18 cellular contexts compared by ENCODE assay signal in genomic region chr7:128859232-128860157, GRCh38. TPM values are rescaled to one million over a fixed set of nuclear protein-coding genes. Genes with fewer than 3 reads are reported as not detected.
DNase-seq lines count a peak whose midpoint lies in the region; ATAC-seq and TF ChIP-seq lines count a peak whose summit lies in the region.
"Had no signal": no experiment of that assay in that cellular context is flagged by ENCODE, and none has a peak within 500 bp of the region (broad histone marks: within the 10 kb centered on the region; RNA-seq: fewer than 3 reads in every experiment).

No MANE protein-coding gene starts in this region.

- POLR2A ChIA-PET in RWPE1 (lab: Yijun Ruan, JAX; ENCODE audit: low non-redundant PET) = no interaction called here

- TF ChIP-seq CTCF in HFFc6 (IDR thresholded peaks at IDR 0.05) (no peak), RWPE1 (conservative IDR thresholded peaks at IDR 0.05; ENCODE audit: low read depth) (no peak), heart right ventricle (IDR thresholded peaks at IDR 0.05) (no peak), upper lobe of right lung (IDR thresholded peaks at IDR 0.05) (no peak)

- intact Hi-C loops in heart right ventricle (cut with DNase I) (loop anchor here in 4 of 10 donors (5.0 to 10.0 kb wide), 3 partner anchors 65 to 125 kb away; partner anchors contain the start of genes CALU (in 4 of the 4) and CCDC136 (in 1 of the 4)), upper lobe of right lung (cut with DNase I) (no loop called here)

- 31 to 56% methylated on average over 12 of the region's 12 CpGs for WGBS in heart right ventricle, 2 donors

- CTCF ChIA-PET in RWPE1 (lab: Yijun Ruan, JAX) = interaction anchor here (0.8 kb wide), 1 partner anchor 232 kb away, joined by 5 read pairs; no protein-coding TSS in a partner anchor

- H3K4me1 Mint-ChIP-seq in HFFc6 (ENCODE audit: low read depth) = peaks cover 38% of the 10 kb centered on the region
- peaks cover 26% of the 10 kb centered on the region for H3K4me1 Mint-ChIP-seq in stimulated activated effector memory CD8-positive, alpha-beta T cell treated with anti-CD3 and anti-CD28 coated beads, Interleukin-12 subunit alpha, Interleukin-12 subunit beta, amount 100 ng/mL, for 72 hours

- peaks cover 6% of the 10 kb centered on the region; the same call in 1 of the 2 replicates for H3K9me3 Mint-ChIP-seq in HFFc6
- H3K9me3 Mint-ChIP-seq in stimulated activated effector memory CD8-positive, alpha-beta T cell treated with anti-CD3 and anti-CD28 coated beads, Interleukin-12 subunit alpha, Interleukin-12 subunit beta, amount 100 ng/mL, for 72 hours = no peaks in the 10 kb centered on the region
- H3K9me3 Mint-ChIP-seq: activated naive CD8-positive, alpha-beta T cell treated with anti-CD3 and anti-CD28 coated beads, Interleukin-2, amount 50 U/mL, for 24 hours; CD8-positive, alpha-beta T cell had no signal

- no peak overlapping the region for H3K4me3 ChIP-seq in heart right ventricle
- H3K4me3 ChIP-seq in upper lobe of right lung = no peak overlapping the region

- peak overlapping the region; percentile 63 for H3K27ac Mint-ChIP-seq in HFFc6
- H3K27ac Mint-ChIP-seq in stimulated activated effector memory CD8-positive, alpha-beta T cell treated with anti-CD3 and anti-CD28 coated beads, Interleukin-12 subunit alpha, Interleukin-12 subunit beta, amount 100 ng/mL, for 72 hours = peak overlapping the region; percentile 3
- H3K27ac Mint-ChIP-seq: activated naive CD8-positive, alpha-beta T cell treated with anti-CD3 and anti-CD28 coated beads, Interleukin-2, amount 50 U/mL, for 24 hours; CD8-positive, alpha-beta T cell had no signal

- H3K27me3 ChIP-seq in heart right ventricle = no peaks in the 10 kb centered on the region
- no peaks in the 10 kb centered on the region for H3K27me3 ChIP-seq in upper lobe of right lung

- ATAC-seq in heart right ventricle (peak in 7 of 8 donors; percentile 1 to 5 (median 3)), upper lobe of right lung (no peak), GM21526 (IDR thresholded peaks at IDR 0.05; ENCODE audit: low FRiP score, unreplicated experiment) (no peak)
- ATAC-seq in stimulated activated effector memory CD8-positive, alpha-beta T cell treated with anti-CD3 and anti-CD28 coated beads, Interleukin-12 subunit alpha, Interleukin-12 subunit beta, amount 100 ng/mL, for 72 hours = no peak
- ATAC-seq: activated CD4-positive, CD25-positive, alpha-beta regulatory T cell treated with anti-CD3 and anti-CD28 coated beads, Interleukin-2, amount 50 U/mL, for 24 hours; activated naive CD8-positive, alpha-beta T cell treated with anti-CD3 and anti-CD28 coated beads, Interleukin-2, amount 50 U/mL, for 24 hours; CD8-positive, alpha-beta T cell; PC-3 had no signal

- H3K36me3 ChIP-seq in heart right ventricle (peaks cover 0 to 46% (median 25%) of the 10 kb centered on the region in 9 donors), upper lobe of right lung (peaks cover under 1% of the 10 kb centered on the region)

- H3K27ac ChIP-seq in RWPE1 (peak overlapping the region; percentile 23), heart right ventricle (peak overlapping the region in 9 of 10 donors; percentile 10 to 86 (median 59)), upper lobe of right lung (no peak overlapping the region)

- H3K27me3 Mint-ChIP-seq in HFFc6 (ENCODE audit: insufficient read depth) = peaks cover 38% of the 10 kb centered on the region

- no peak for DNase-seq in HFFc6
- DNase-seq in RWPE1 (ENCODE audit: low spot score) = no peak
- DNase-seq in heart right ventricle = peak; percentile 47 to 65
- DNase-seq in stimulated activated effector memory CD8-positive, alpha-beta T cell treated with anti-CD3 and anti-CD28 coated beads, Interleukin-12 subunit alpha, Interleukin-12 subunit beta, amount 100 ng/mL, for 72 hours (ENCODE audit: low spot score in 2 of 2) = no peak
- no peak for DNase-seq in upper lobe of right lung
- no peak for DNase-seq in NCI-H1694 treated with DMSO at 0.1 percent for 48 hours (lab: John Stamatoyannopoulos, UW)
- no peak for DNase-seq in activated CD4-positive, alpha-beta T cell treated with anti-CD3 and anti-CD28 coated beads, Interleukin-2, amount 50 U/mL, for 4 hours
- DNase-seq: activated naive CD8-positive, alpha-beta T cell treated with anti-CD3 and anti-CD28 coated beads, Interleukin-2, amount 50 U/mL, for 24 hours; activated T-cell treated with anti-CD3 and anti-CD28 coated beads, Interleukin-2, amount 50 U/mL, for 1 hour; CD8-positive, alpha-beta T cell; effector CD4-positive, alpha-beta T cell; islet precursor cell; NCI-H1092; PC-3; stimulated activated CD4-positive, alpha-beta T cell treated with anti-CD3 and anti-CD28 coated beads, Interleukin-4, amount 100 ng/mL, for 24 hours; stimulated activated naive CD4-positive, alpha-beta T cell had no signal

- H3K9me3 ChIP-seq in heart right ventricle = no peaks in the 10 kb centered on the region
- H3K9me3 ChIP-seq in upper lobe of right lung = no peaks in the 10 kb centered on the region

- H3K4me1 ChIP-seq in heart right ventricle (peaks cover 17 to 74% (median 41%) of the 10 kb centered on the region in 9 donors), upper lobe of right lung (peaks cover 10% of the 10 kb centered on the region)

- no peak overlapping the region; the same call in 1 of the 2 replicates for H3K4me3 Mint-ChIP-seq in HFFc6
- H3K4me3 Mint-ChIP-seq in stimulated activated effector memory CD8-positive, alpha-beta T cell treated with anti-CD3 and anti-CD28 coated beads, Interleukin-12 subunit alpha, Interleukin-12 subunit beta, amount 100 ng/mL, for 72 hours = no peak overlapping the region
- H3K4me3 Mint-ChIP-seq: activated naive CD8-positive, alpha-beta T cell treated with anti-CD3 and anti-CD28 coated beads, Interleukin-2, amount 50 U/mL, for 24 hours; CD8-positive, alpha-beta T cell had no signal

- H3K36me3 Mint-ChIP-seq in HFFc6 (ENCODE audit: low read depth) = peaks cover 31% of the 10 kb centered on the region; the same call in 1 of the 2 replicates
- peaks cover 15% of the 10 kb centered on the region for H3K36me3 Mint-ChIP-seq in stimulated activated effector memory CD8-positive, alpha-beta T cell treated with anti-CD3 and anti-CD28 coated beads, Interleukin-12 subunit alpha, Interleukin-12 subunit beta, amount 100 ng/mL, for 72 hours

RNA-seq across cellular contexts. Expression of gene ATP6V1F, which starts 3.2 kb away (rescaled TPM):
- total RNA-seq in HFFc6 (2021; fragmentation: NEBNext Ultra II Directional; extraction: Animal tissue kit (Norgen Biotek cat#: 25700)) = 100 to 1,000 TPM; 179 to 212 (median 193) TPM
- total RNA-seq in heart right ventricle = 100 to 1,000 TPM in 9 of 10 donors, 10 to 100 TPM in 1; 96.7 to 168 (median 124) TPM
- 100 to 1,000 TPM; 153 to 189 TPM for polyA plus RNA-seq in heart right ventricle
- 180 TPM for total RNA-seq in upper lobe of right lung

RNA-seq across cellular contexts. Expression of gene FLNC, which starts 29.3 kb away (rescaled TPM):
- total RNA-seq in HFFc6 (2021; fragmentation: NEBNext Ultra II Directional; extraction: Animal tissue kit (Norgen Biotek cat#: 25700)) = 100 to 1,000 TPM; 492 to 540 (median 512) TPM
- total RNA-seq in heart right ventricle (1,000 to 10,000 TPM in 6 of 10 donors, 100 to 1,000 TPM in 4; 364 to 2,445 (median 1,303) TPM), upper lobe of right lung (7.7 TPM)
- polyA plus RNA-seq in heart right ventricle = 1,000 to 10,000 TPM in 1 of 2 donors, 100 to 1,000 TPM in 1; 223 to 1,054 TPM

RNA-seq across cellular contexts. Expression of gene KCP, which starts 51.0 kb away (rescaled TPM):
- total RNA-seq in HFFc6 (2021; fragmentation: NEBNext Ultra II Directional; extraction: Animal tissue kit (Norgen Biotek cat#: 25700)) = under 1 TPM in 2 of 6 experiments, not detected in 4; 0.05 to 0.07 TPM
- under 1 TPM; 0.09 to 0.42 (median 0.27) TPM for total RNA-seq in heart right ventricle
- polyA plus RNA-seq in heart right ventricle = under 1 TPM; 0.23 to 0.44 TPM
- total RNA-seq in upper lobe of right lung = 1.3 TPM

Comparison
In these comparisons a context has a peak if more than half of its experiments do, and no peak if none do; other contexts are left out.
1. DNase-seq: peak in heart right ventricle (2 of 2); none in HFFc6 (single experiment), RWPE1 (single experiment), stimulated activated effector memory CD8-positive, alpha-beta T cell treated with anti-CD3 and anti-CD28 coated beads, Interleukin-12 subunit alpha, Interleukin-12 subunit beta, amount 100 ng/mL, for 72 hours (0 of 2), upper lobe of right lung (single experiment), NCI-H1694 treated with DMSO at 0.1 percent for 48 hours (single experiment) and activated CD4-positive, alpha-beta T cell treated with anti-CD3 and anti-CD28 coated beads, Interleukin-2, amount 50 U/mL, for 4 hours (0 of 2).
2. ATAC-seq: peak in heart right ventricle (7 of 8); none in stimulated activated effector memory CD8-positive, alpha-beta T cell treated with anti-CD3 and anti-CD28 coated beads, Interleukin-12 subunit alpha, Interleukin-12 subunit beta, amount 100 ng/mL, for 72 hours (single experiment), upper lobe of right lung (single experiment) and GM21526 (single experiment).
3. RNA of gene FLNC, which starts 29.3 kb away (total RNA-seq): 364 to 2,445 TPM in heart right ventricle and 492 to 540 TPM in HFFc6; 7.7 TPM in upper lobe of right lung (single experiment); every median in the first group is over 10 times any median in the second.